Comparison of ENCODE assay signal across 8 cellular contexts in genomic region chr11:36744375-36745168, GRCh38.
DNase-seq lines count a peak whose midpoint lies in the region; ATAC-seq and TF ChIP-seq lines count a peak whose summit lies in the region.

No MANE protein-coding gene starts in this region.

- 0 out of 2 replicates have a peak, but pooled peaks have one; percentile 23 for TF ChIP-seq CTCF in WTC11 (IDR thresholded peaks at IDR 0.05)

- no peak overlapping the region for H3K4me3 Mint-ChIP-seq in WTC11

- CTCF ChIA-PET in WTC11 (lab: Charles Lee): interaction anchor here (0.5 to 1.1 kb wide), 4 partner anchors 11 to 180 kb away, joined by 3 to 6 read pairs (median 4); no protein-coding TSS in a partner anchor

- H3K27ac Mint-ChIP-seq in WTC11: no peak overlapping the region

- peaks cover 74% of the 10 kb centered on the region for H3K9me3 Mint-ChIP-seq in WTC11

- H3K27me3 Mint-ChIP-seq in WTC11 (ENCODE audit: low read depth): peaks cover 8% of the 10 kb centered on the region

- peak; percentile 50 for DNase-seq in AG08396 (ENCODE audit: low spot score)
- peak; percentile 14 for DNase-seq in NCI-H1694 treated with DMSO at 0.1 percent for 48 hours (lab: John Stamatoyannopoulos, UW)
- DNase-seq in WTC11 (ENCODE audit: low spot score): peak; percentile 54
- DNase-seq in cerebellar cortex (ENCODE audit: low spot score): peak; percentile 42
- peak; percentile 63 for DNase-seq in left lobe of liver (ENCODE audit: low spot score)
- DNase-seq in stimulated activated CD4-positive, alpha-beta T cell treated with anti-CD3 and anti-CD28 coated beads, TNF-alpha, amount 100 ng/mL, for 1 hour (ENCODE audit: low read depth in 3 of 3, low spot score in 1 of 3): peak in 2 of 3 donors; percentile 2 to 40
- no peak for DNase-seq in GM19238 (ENCODE audit: insufficient read length, low spot score)

- peaks cover 38% of the 10 kb centered on the region for H3K36me3 Mint-ChIP-seq in WTC11

- ATAC-seq in GM19438 (IDR thresholded peaks at IDR 0.05; ENCODE audit: low read depth, unreplicated experiment): peak; percentile 47
- peak; percentile 59 for ATAC-seq in WTC11
- ATAC-seq in left lobe of liver: peak; percentile 71

- POLR2A ChIA-PET in WTC11 (lab: Charles Lee): no interaction called here

- H3K4me1 Mint-ChIP-seq in WTC11: no peaks in the 10 kb centered on the region

TF ChIP-seq in WTC11, 78 proteins besides CTCF, POLR2A, EP300 and RAD21:
- TF ChIP-seq CREB1 (CRISPR knock-in tag; IDR thresholded peaks at IDR 0.05): no peak
- peak; percentile 28; the same call in 1 of the 2 replicates for TF ChIP-seq USF2 (CRISPR knock-in tag; IDR thresholded peaks at IDR 0.05)
